In genomic region chr3:46867550-46867898, GRCh38 we compare ENCODE assay signal across 13 cellular contexts. TPM values are rescaled to one million over a fixed set of nuclear protein-coding genes. Genes with fewer than 3 reads are reported as not detected.
DNase-seq lines count a peak whose midpoint lies in the region; ATAC-seq, FAIRE-seq and TF ChIP-seq lines count a peak whose summit lies in the region.
"Had no signal": no experiment of that assay in that cellular context is flagged by ENCODE, and none has a peak within 500 bp of the region (broad histone marks: within the 10 kb centered on the region; RNA-seq: fewer than 3 reads in every experiment).

No MANE protein-coding gene starts in this region.

- no peak for TF ChIP-seq CTCF in endothelial cell of umbilical vein (IDR thresholded peaks at IDR 0.05; ENCODE audit: extremely low read depth in 1 of 2, insufficient read depth in 1 of 2, low read depth in 1 of 2, low read length in 2 of 2)

- H3K9me3 ChIP-seq in endothelial cell of umbilical vein (replicated peaks; ENCODE audit: control insufficient read depth, insufficient read depth, low read length) = no peaks in the 10 kb centered on the region

- H3K27me3 ChIP-seq in endothelial cell of umbilical vein (ENCODE audit: control insufficient read depth in 2 of 2, insufficient read depth in 2 of 2, low read length in 2 of 2) = no peaks in the 10 kb centered on the region

- H3K79me2 ChIP-seq in endothelial cell of umbilical vein (ENCODE audit: control insufficient read depth, insufficient read depth, low read length) = no peaks in the 10 kb centered on the region

- no peak overlapping the region for H3K4me3 ChIP-seq in endothelial cell of umbilical vein (replicated peaks in 1 of 3; ENCODE audit: insufficient read depth in 1 of 3, low read depth in 1 of 3, low read length in 3 of 3)

- dilution Hi-C loops in endothelial cell of umbilical vein (cut with MboI; ENCODE audit: extremely low pct_ligation_motif_present, low sequenced_read_pairs) = no loop called here

- no peak for FAIRE-seq in endothelial cell of umbilical vein (lab: Jason Lieb, UNC)
- FAIRE-seq in RCC 7860 (lab: Jason Lieb, UNC) = no peak

- DNase-seq in AG20443 (ENCODE audit: low spot score) (peak; percentile 87), endothelial cell of umbilical vein (ENCODE audit: low read depth, low spot score) (peak; percentile 26), left colon (peak; percentile 44 to 66), sciatic nerve (ENCODE audit: low spot score) (peak; percentile 89), NCI-H82 treated with DMSO at 0.1 percent for 48 hours (lab: John Stamatoyannopoulos, UW; ENCODE audit: unreplicated experiment) (no peak), RCC 7860 (ENCODE audit: low spot score) (no peak)
- DNase-seq: ACHN; activated CD8-positive, alpha-beta memory T cell treated with anti-CD3 and anti-CD28 coated beads, Interleukin-2, amount 10 ng/mL, durations not matched to agents 7 days and 5 days; HFFc6; NCI-H1417 treated with DMSO at 0.1 percent for 48 hours had no signal

- ATAC-seq in left colon (peak; percentile 66), sciatic nerve (peak; percentile 94), GM21528 (IDR thresholded peaks at IDR 0.05; ENCODE audit: low FRiP score, unreplicated experiment) (no peak)
- no peak for ATAC-seq in activated CD4-positive, CD25-positive, alpha-beta regulatory T cell treated with anti-CD3 and anti-CD28 coated beads, Interleukin-2, amount 50 U/mL, for 24 hours

- no peaks in the 10 kb centered on the region for H3K36me3 ChIP-seq in endothelial cell of umbilical vein (ENCODE audit: control insufficient read depth in 2 of 2, extremely low read depth in 1 of 2, insufficient read depth in 2 of 2, low read length in 2 of 2)

- intact Hi-C loops in endothelial cell of umbilical vein (cut with micrococcal nuclease) (loop anchor here (2.0 to 5.0 kb wide), 2 partner anchors 13 to 505 kb away; no protein-coding TSS in a partner anchor), left colon (cut with DNase I, micrococcal nuclease) (no loop called here), sciatic nerve (cut with DNase I) (no loop called here)

- no peak for TF ChIP-seq POLR2A in endothelial cell of umbilical vein (IDR thresholded peaks at IDR 0.05; ENCODE audit: low read depth, low read length)

- no peak overlapping the region for H3K9ac ChIP-seq in endothelial cell of umbilical vein (replicated peaks; ENCODE audit: extremely low read depth, insufficient read depth, low read length)

- no peak overlapping the region for H3K4me2 ChIP-seq in endothelial cell of umbilical vein (ENCODE audit: insufficient read depth, low read length)

- POLR2A ChIA-PET in endothelial cell of umbilical vein (lab: Charles Lee) = no interaction called here

- BruUV-seq in endothelial cell of umbilical vein (replicated peaks; lab: Mats Ljungman, UMichigan) = no TSS peak

- H3K27ac ChIP-seq in endothelial cell of umbilical vein (ENCODE audit: insufficient read depth, low read depth, low read length) = no peak overlapping the region

- no peaks in the 10 kb centered on the region for H4K20me1 ChIP-seq in endothelial cell of umbilical vein (replicated peaks; ENCODE audit: control insufficient read depth, extremely low read depth, insufficient read depth, low read length)

- CTCF ChIA-PET in endothelial cell of umbilical vein (lab: Charles Lee) = interaction anchor here (0.9 to 4.2 kb wide), 14 partner anchors 15 to 457 kb away, joined by 3 to 55 read pairs (median 3); no protein-coding TSS in a partner anchor

- H3K4me1 ChIP-seq in endothelial cell of umbilical vein (ENCODE audit: control insufficient read depth, extremely low read depth, insufficient read depth, low read length) = no peaks in the 10 kb centered on the region

- H3K9me1 ChIP-seq in endothelial cell of umbilical vein (replicated peaks; ENCODE audit: control insufficient read depth, extremely low read depth, insufficient read depth, low read length) = no peaks in the 10 kb centered on the region

- H2AFZ ChIP-seq in endothelial cell of umbilical vein (ENCODE audit: low read depth, low read length) = no peak overlapping the region

TF ChIP-seq in endothelial cell of umbilical vein, 7 proteins besides CTCF, POLR2A, EP300 and RAD21:
- no peak for TF ChIP-seq GATA2 (IDR thresholded peaks at IDR 0.05; ENCODE audit: insufficient read depth, insufficient read length, low read depth, low read length)
- no peak for TF ChIP-seq MAX (IDR thresholded peaks at IDR 0.05; ENCODE audit: insufficient read depth, insufficient read length)

RNA-seq across cellular contexts. Expression of gene MYL3, which starts 4.3 kb away (rescaled TPM):
- total RNA-seq in endothelial cell of umbilical vein (not detected in 2 replicates), left colon (under 1 TPM; 0.47 to 0.79 TPM), sciatic nerve (3.3 TPM)
- not detected in 2 replicates for polyA plus RNA-seq in endothelial cell of umbilical vein
- not detected in 2 replicates for polyA plus RNA-seq in endothelial cell of umbilical vein (2011; cell fraction: cytosol; rRNA removed)
- polyA plus RNA-seq in endothelial cell of umbilical vein (2011; cell fraction: nucleus; rRNA removed) = not detected in 2 replicates
- polyA plus RNA-seq in endothelial cell of umbilical vein (2012) = not detected in 2 replicates
- not detected in 2 replicates for polyA minus RNA-seq in endothelial cell of umbilical vein
- polyA minus RNA-seq in endothelial cell of umbilical vein (2011; cell fraction: cytosol; rRNA and poly(A)+ RNA removed) = not detected
- not detected in 2 replicates for polyA minus RNA-seq in endothelial cell of umbilical vein (2011; cell fraction: nucleus; rRNA and poly(A)+ RNA removed)
- total RNA-seq: activated CD8-positive, alpha-beta memory T cell treated with anti-CD3 and anti-CD28 coated beads, Interleukin-2, amount 10 ng/mL, durations not matched to agents 7 days and 5 days; T-helper 1 cell treated with Interleukin-12 subunit alpha and Interleukin-12 subunit beta and Interleukin-4 antibody, amounts not matched to agents 30 ng/mL and 1 ng/mL, for 36 hours had no signal

RNA-seq across cellular contexts. Expression of gene PTH1R, which starts 10.0 kb away (rescaled TPM):
- 0.46 and 0.65 TPM in 2 replicates for total RNA-seq in endothelial cell of umbilical vein
- 0.08 TPM in 1 of 2 replicates, not detected in the other for polyA plus RNA-seq in endothelial cell of umbilical vein
- polyA plus RNA-seq in endothelial cell of umbilical vein (2011; cell fraction: cytosol; rRNA removed) = 0.14 and 0.25 TPM in 2 replicates
- 0.15 and 0.30 TPM in 2 replicates for polyA plus RNA-seq in endothelial cell of umbilical vein (2011; cell fraction: nucleus; rRNA removed)
- polyA plus RNA-seq in endothelial cell of umbilical vein (2012) = 0.17 TPM in 1 of 2 replicates, not detected in the other
- polyA minus RNA-seq in endothelial cell of umbilical vein = not detected in 2 replicates
- polyA minus RNA-seq in endothelial cell of umbilical vein (2011; cell fraction: cytosol; rRNA and poly(A)+ RNA removed) = not detected
- not detected in 2 replicates for polyA minus RNA-seq in endothelial cell of umbilical vein (2011; cell fraction: nucleus; rRNA and poly(A)+ RNA removed)
- total RNA-seq in left colon = 1 to 10 TPM; 1.4 to 1.7 TPM
- total RNA-seq in sciatic nerve = 6.6 TPM
- total RNA-seq: activated CD8-positive, alpha-beta memory T cell treated with anti-CD3 and anti-CD28 coated beads, Interleukin-2, amount 10 ng/mL, durations not matched to agents 7 days and 5 days; T-helper 1 cell treated with Interleukin-12 subunit alpha and Interleukin-12 subunit beta and Interleukin-4 antibody, amounts not matched to agents 30 ng/mL and 1 ng/mL, for 36 hours had no signal

Comparison
In these comparisons a context has a peak if more than half of its experiments do, and no peak if none do; other contexts are left out.
1. DNase-seq: peak in AG20443 (single experiment), endothelial cell of umbilical vein (single experiment), left colon (2 of 2) and sciatic nerve (single experiment); none in NCI-H82 treated with DMSO at 0.1 percent for 48 hours (single experiment) and RCC 7860 (single experiment).
2. ATAC-seq: peak in left colon (single experiment) and sciatic nerve (single experiment); none in activated CD4-positive, CD25-positive, alpha-beta regulatory T cell treated with anti-CD3 and anti-CD28 coated beads, Interleukin-2, amount 50 U/mL, for 24 hours (0 of 2) and GM21528 (single experiment).